Comparison of ENCODE assay signal across 9 cellular contexts in genomic region chr12:64674367-64674922, GRCh38.
DNase-seq lines count a peak whose midpoint lies in the region; ATAC-seq and TF ChIP-seq lines count a peak whose summit lies in the region.
"Had no signal": no experiment of that assay in that cellular context is flagged by ENCODE, and none has a peak within 500 bp of the region (broad histone marks: within the 10 kb centered on the region; RNA-seq: fewer than 3 reads in every experiment).

No MANE protein-coding gene starts in this region.

- no peak overlapping the region for H2AFZ ChIP-seq in OCI-LY7 (ENCODE audit: low read length)

- peak overlapping the region; percentile 49 to 89 (median 84) for H3K4me3 Mint-ChIP-seq in CD4-positive, CD25-positive, alpha-beta regulatory T cell
- H3K4me3 Mint-ChIP-seq in activated naive CD8-positive, alpha-beta T cell treated with anti-CD3 and anti-CD28 coated beads for 36 hours = peak overlapping the region; percentile 53

- DNase-seq in CD4-positive, CD25-positive, alpha-beta regulatory T cell = peak; percentile 59 to 95 (median 87)
- DNase-seq in OCI-LY7 (ENCODE audit: low spot score) (peak; percentile 16), prostate gland (ENCODE audit: low spot score) (no peak), HAP-1 (ENCODE audit: low spot score in 2 of 2) (no peak)
- DNase-seq in activated naive CD8-positive, alpha-beta T cell treated with anti-CD3 and anti-CD28 coated beads for 36 hours = no peak

- peak overlapping the region; percentile 38 for H3K4me3 ChIP-seq in CD4-positive, CD25-positive, alpha-beta regulatory T cell (ENCODE audit: low read depth, low read length)
- H3K4me3 ChIP-seq in OCI-LY7 (ENCODE audit: low read depth, low read length, poor library complexity, severe bottlenecking) = no peak overlapping the region
- no peak overlapping the region for H3K4me3 ChIP-seq in muscle layer of duodenum (ENCODE audit: low read depth in 1 of 2, low read length in 2 of 2)
- H3K4me3 ChIP-seq in prostate gland = no peak overlapping the region
- no peak overlapping the region for H3K4me3 ChIP-seq in HAP-1
- H3K4me3 ChIP-seq: SJSA1 had no signal

- BruUV-seq in OCI-LY7 (replicated peaks; lab: Mats Ljungman, UMichigan) = no TSS peak

- H3K36me3 Mint-ChIP-seq in CD4-positive, CD25-positive, alpha-beta regulatory T cell = peaks cover 12% of the 10 kb centered on the region
- H3K36me3 Mint-ChIP-seq in activated naive CD8-positive, alpha-beta T cell treated with anti-CD3 and anti-CD28 coated beads for 36 hours = peaks cover 6% of the 10 kb centered on the region

- ATAC-seq in CD4-positive, CD25-positive, alpha-beta regulatory T cell (ENCODE audit: low read depth in 2 of 2) = peak; percentile 80 to 84
- ATAC-seq in GM18519 (IDR thresholded peaks at IDR 0.05; ENCODE audit: low FRiP score, unreplicated experiment) = no peak
- ATAC-seq in GM21723 (IDR thresholded peaks at IDR 0.05; ENCODE audit: unreplicated experiment) = no peak

- H3K27me3 Mint-ChIP-seq in CD4-positive, CD25-positive, alpha-beta regulatory T cell = no peaks in the 10 kb centered on the region
- no peaks in the 10 kb centered on the region for H3K27me3 Mint-ChIP-seq in activated naive CD8-positive, alpha-beta T cell treated with anti-CD3 and anti-CD28 coated beads for 36 hours

- H3K9me3 ChIP-seq in CD4-positive, CD25-positive, alpha-beta regulatory T cell (ENCODE audit: control insufficient read depth in 2 of 2, low read length in 2 of 2) = no peaks in the 10 kb centered on the region
- H3K9me3 ChIP-seq in OCI-LY7 (ENCODE audit: low read length) (no peaks in the 10 kb centered on the region), muscle layer of duodenum (ENCODE audit: control insufficient read depth in 1 of 2, low read length in 2 of 2) (no peaks in the 10 kb centered on the region), prostate gland (no peaks in the 10 kb centered on the region), HAP-1 (no peaks in the 10 kb centered on the region)
- H3K9me3 ChIP-seq: SJSA1 had no signal

- intact Hi-C loops in OCI-LY7 (cut with micrococcal nuclease; ENCODE audit: unreplicated experiment) (no loop called here), prostate gland (cut with DNase I) (loop anchor here (5.0 kb wide), 1 partner anchor 62 kb away; the partner anchor contains the start of gene RASSF3)

- H3K9me3 Mint-ChIP-seq in CD4-positive, CD25-positive, alpha-beta regulatory T cell = no peaks in the 10 kb centered on the region
- no peaks in the 10 kb centered on the region for H3K9me3 Mint-ChIP-seq in activated naive CD8-positive, alpha-beta T cell treated with anti-CD3 and anti-CD28 coated beads for 36 hours

- H4K20me1 ChIP-seq in OCI-LY7 (ENCODE audit: insufficient read depth, low read length) = peaks cover 27% of the 10 kb centered on the region

- no peak for TF ChIP-seq POLR2A in prostate gland (IDR thresholded peaks at IDR 0.05)

- peak overlapping the region; percentile 53 for H3K4me2 ChIP-seq in OCI-LY7 (ENCODE audit: low read length)

- 90% methylated on average over 10 of the region's 10 CpGs for WGBS in prostate gland

- H3K27me3 ChIP-seq in CD4-positive, CD25-positive, alpha-beta regulatory T cell (ENCODE audit: control insufficient read depth, insufficient read depth, low read length) = no peaks in the 10 kb centered on the region
- H3K27me3 ChIP-seq in muscle layer of duodenum (ENCODE audit: low read depth, low read length) (no peaks in the 10 kb centered on the region), prostate gland (replicated peaks; ENCODE audit: insufficient read depth) (no peaks in the 10 kb centered on the region), HAP-1 (ENCODE audit: low read depth) (no peaks in the 10 kb centered on the region)
- H3K27me3 ChIP-seq: SJSA1 had no signal

- H3K27ac ChIP-seq in CD4-positive, CD25-positive, alpha-beta regulatory T cell (ENCODE audit: insufficient read depth, low read length, poor library complexity, severe bottlenecking) = peak overlapping the region; percentile 92
- H3K27ac ChIP-seq in OCI-LY7 (ENCODE audit: low read depth, low read length, poor library complexity, severe bottlenecking) (peak overlapping the region; percentile 49), muscle layer of duodenum (ENCODE audit: low read length) (peak overlapping the region; percentile 90), prostate gland (peak overlapping the region in 1 of 2 donors; percentile 30)

- peak overlapping the region; percentile 97 to 98 (median 98) for H3K27ac Mint-ChIP-seq in CD4-positive, CD25-positive, alpha-beta regulatory T cell
- peak overlapping the region; percentile 90 for H3K27ac Mint-ChIP-seq in activated naive CD8-positive, alpha-beta T cell treated with anti-CD3 and anti-CD28 coated beads for 36 hours

- H3K4me1 ChIP-seq in CD4-positive, CD25-positive, alpha-beta regulatory T cell (ENCODE audit: control insufficient read depth, insufficient read depth, low read length, poor library complexity, severe bottlenecking) = peaks cover 100% of the 10 kb centered on the region
- H3K4me1 ChIP-seq in OCI-LY7 (ENCODE audit: insufficient read depth, low read length, poor library complexity, severe bottlenecking) = peaks cover 80% of the 10 kb centered on the region
- peaks cover 50 to 65% of the 10 kb centered on the region in 2 donors for H3K4me1 ChIP-seq in muscle layer of duodenum (ENCODE audit: control insufficient read depth in 1 of 2, insufficient read depth in 2 of 2, low read length in 2 of 2)
- peaks cover 5% of the 10 kb centered on the region for H3K4me1 ChIP-seq in prostate gland (replicated peaks)
- peaks cover 22% of the 10 kb centered on the region for H3K4me1 ChIP-seq in HAP-1

- TF ChIP-seq CTCF in OCI-LY7 (conservative IDR thresholded peaks at IDR 0.05; ENCODE audit: low read length) = no peak
- no peak for TF ChIP-seq CTCF in prostate gland (IDR thresholded peaks at IDR 0.05)

- no peaks in the 10 kb centered on the region for H3K9me2 ChIP-seq in OCI-LY7 (ENCODE audit: insufficient read depth, low read length)

- peaks cover 2% of the 10 kb centered on the region for H3K36me3 ChIP-seq in CD4-positive, CD25-positive, alpha-beta regulatory T cell (ENCODE audit: control insufficient read depth, insufficient read depth, low read length)
- no peaks in the 10 kb centered on the region for H3K36me3 ChIP-seq in OCI-LY7 (ENCODE audit: insufficient read depth, low read length)
- no peaks in the 10 kb centered on the region for H3K36me3 ChIP-seq in muscle layer of duodenum (ENCODE audit: control insufficient read depth in 1 of 2, insufficient read depth in 2 of 2, low read length in 2 of 2)
- no peaks in the 10 kb centered on the region for H3K36me3 ChIP-seq in prostate gland
- no peaks in the 10 kb centered on the region for H3K36me3 ChIP-seq in HAP-1 (replicated peaks)

- CTCF ChIA-PET in OCI-LY7 (lab: Charles Lee; ENCODE audit: unreplicated experiment) = no interaction called here

- peaks cover 91% of the 10 kb centered on the region for H3K79me2 ChIP-seq in OCI-LY7 (ENCODE audit: insufficient read depth, low read depth, low read length)

- peaks cover 38 to 93% (median 64%) of the 10 kb centered on the region in 4 donors for H3K4me1 Mint-ChIP-seq in CD4-positive, CD25-positive, alpha-beta regulatory T cell
- peaks cover 88% of the 10 kb centered on the region for H3K4me1 Mint-ChIP-seq in activated naive CD8-positive, alpha-beta T cell treated with anti-CD3 and anti-CD28 coated beads for 36 hours

- in situ Hi-C loops in HAP-1 (cut with MboI; ENCODE audit: low sequenced_read_pairs) = no loop called here

- POLR2A ChIA-PET in OCI-LY7 (lab: Charles Lee) = interaction anchor here (0.6 to 1.4 kb wide), 8 partner anchors 9 to 490 kb away, joined by 3 to 7 read pairs (median 3); no protein-coding TSS in a partner anchor

Comparison
In these comparisons a context has a peak if more than half of its experiments do, and no peak if none do; other contexts are left out.
1. ATAC-seq: peak in CD4-positive, CD25-positive, alpha-beta regulatory T cell (2 of 2); none in GM18519 (single experiment) and GM21723 (single experiment).
2. DNase-seq: peak in CD4-positive, CD25-positive, alpha-beta regulatory T cell (3 of 3) and OCI-LY7 (single experiment); none in activated naive CD8-positive, alpha-beta T cell treated with anti-CD3 and anti-CD28 coated beads for 36 hours (single experiment), prostate gland (single experiment) and HAP-1 (0 of 2).